ENCODE assay signal across 8 cellular contexts in genomic region chr1:247210062-247210385, GRCh38. TPM values are rescaled to one million over a fixed set of nuclear protein-coding genes. Genes with fewer than 3 reads are reported as not detected.
DNase-seq lines count a peak whose midpoint lies in the region; ATAC-seq and TF ChIP-seq lines count a peak whose summit lies in the region.

No MANE protein-coding gene starts in this region.

- no peaks in the 10 kb centered on the region for H3K27me3 ChIP-seq in effector memory CD4-positive, alpha-beta T cell (replicated peaks; ENCODE audit: control insufficient read depth, insufficient read depth, low read length, poor library complexity, severe bottlenecking)

- TF ChIP-seq CTCF in CD14-positive monocyte (IDR thresholded peaks at IDR 0.05) (no peak), nephron progenitor cell (IDR thresholded peaks at IDR 0.05) (no peak)

- H3K27me3 Mint-ChIP-seq in CD14-positive monocyte (ENCODE audit: low read depth in 3 of 3) (no peaks in the 10 kb centered on the region), nephron progenitor cell (ENCODE audit: low read depth, poor library complexity) (no peaks in the 10 kb centered on the region)

- DNase-seq in CD14-positive monocyte (ENCODE audit: low spot score) (no peak), MV-4-11 (lab: John Stamatoyannopoulos, UW) (peak; percentile 37), nephron progenitor cell (no peak), midbrain (lab: John Stamatoyannopoulos, UW) (no peak), middle frontal gyrus (ENCODE audit: extremely low spot score, low spot score) (no peak), D341Med (ENCODE audit: low spot score) (no peak)
- no peak for DNase-seq in effector memory CD4-positive, alpha-beta T cell

- H3K9me3 ChIP-seq in effector memory CD4-positive, alpha-beta T cell (ENCODE audit: control insufficient read depth, low read length), result no peaks in the 10 kb centered on the region

- H3K9me3 Mint-ChIP-seq in CD14-positive monocyte (peaks cover 22 to 38% (median 32%) of the 10 kb centered on the region in 7 donors), nephron progenitor cell (peaks cover 19% of the 10 kb centered on the region)

- H3K4me1 Mint-ChIP-seq in CD14-positive monocyte (peaks cover 23% of the 10 kb centered on the region), nephron progenitor cell (peaks cover 19% of the 10 kb centered on the region)

- peaks cover 19% of the 10 kb centered on the region for H3K4me1 ChIP-seq in effector memory CD4-positive, alpha-beta T cell (ENCODE audit: control insufficient read depth, insufficient read depth, low read length, poor library complexity, severe bottlenecking)

- intact Hi-C loops in CD14-positive monocyte (cut with micrococcal nuclease), result loop anchor here in 1 of 2 donors (10.0 kb wide), 1 partner anchor 105 kb away; the partner anchor contains the start of gene ZNF669

- peaks cover 7% of the 10 kb centered on the region for H3K36me3 ChIP-seq in effector memory CD4-positive, alpha-beta T cell (ENCODE audit: control insufficient read depth, insufficient read depth, low read length)

- peak; percentile 1 for ATAC-seq in GM19468 (IDR thresholded peaks at IDR 0.05; ENCODE audit: extremely low read depth, unreplicated experiment)

- H3K27ac ChIP-seq in effector memory CD4-positive, alpha-beta T cell (ENCODE audit: insufficient read depth, low read length, poor library complexity, severe bottlenecking), result peak overlapping the region; percentile 77

- peak overlapping the region; percentile 90 to 91 for H3K4me3 Mint-ChIP-seq in CD14-positive monocyte
- peak overlapping the region; percentile 94 for H3K4me3 Mint-ChIP-seq in nephron progenitor cell

- H3K36me3 Mint-ChIP-seq in CD14-positive monocyte (peaks cover 27 to 39% of the 10 kb centered on the region in 2 donors), nephron progenitor cell (ENCODE audit: low read depth) (peaks cover 36% of the 10 kb centered on the region)

- peak overlapping the region; percentile 78 for H3K4me3 ChIP-seq in effector memory CD4-positive, alpha-beta T cell (ENCODE audit: insufficient read depth, low read depth, low read length, poor library complexity, severe bottlenecking)

- peak overlapping the region; percentile 69 to 97 (median 94) for H3K27ac Mint-ChIP-seq in CD14-positive monocyte
- peak overlapping the region; percentile 97 for H3K27ac Mint-ChIP-seq in nephron progenitor cell

RNA-seq across cellular contexts. Expression of gene ZNF124, which starts 38.2 kb away (rescaled TPM):
- polyA plus RNA-seq in CD14-positive monocyte, result 1 to 10 TPM; 2.6 to 5.5 TPM

RNA-seq across cellular contexts. Expression of gene VN1R5, which starts 45.8 kb away (rescaled TPM):
- polyA plus RNA-seq in CD14-positive monocyte, result not detected
